Comparison of ENCODE assay signal across 13 cellular contexts in the genomic region with DNA sequence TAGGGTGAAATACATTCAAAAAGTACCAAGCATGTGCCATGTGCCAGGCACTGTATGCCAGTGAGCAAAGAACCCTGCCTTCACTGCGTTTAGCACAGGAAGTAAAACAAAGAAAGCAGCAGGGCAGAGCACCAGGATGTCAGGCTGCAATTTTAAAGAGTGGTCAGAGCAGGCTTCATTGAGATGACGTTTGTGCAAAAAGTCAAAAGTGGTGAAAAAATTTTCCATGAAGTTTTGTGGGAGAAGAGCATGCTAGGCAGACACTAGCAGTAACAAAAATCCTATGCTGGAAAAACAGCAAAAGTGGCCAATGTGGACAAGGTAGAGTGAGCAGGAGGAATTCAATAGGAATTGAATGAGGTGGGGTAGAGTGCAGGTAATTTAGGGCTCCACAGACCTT. TPM values are rescaled to one million over a fixed set of nuclear protein-coding genes. Genes with fewer than 3 reads are reported as not detected.
DNase-seq lines count a peak whose midpoint lies in the region; ATAC-seq and TF ChIP-seq lines count a peak whose summit lies in the region.
"Had no signal": no experiment of that assay in that cellular context is flagged by ENCODE, and none has a peak within 500 bp of the region (broad histone marks: within the 10 kb centered on the region; RNA-seq: fewer than 3 reads in every experiment).

No MANE protein-coding gene starts in this region.

- peak overlapping the region in 1 of 2 experiments; percentile 21 for H3K18ac ChIP-seq in mesenchymal stem cell (ENCODE audit: low read depth in 1 of 2, low read length in 2 of 2)

- intact Hi-C loops in activated T-helper 1 cell treated with anti-CD3 and anti-CD28 coated beads, Interleukin-12 subunit alpha, Interleukin-12 subunit beta, Interleukin-2, Interleukin-4 antibody, amounts not matched to agents 30 ng/mL and 10 ng/mL and 1 ng/mL, durations not matched to agents 14 hours and 24 hours and 36 hours (cut with micrococcal nuclease): no loop called here
- intact Hi-C loops in upper lobe of right lung (cut with DNase I): no loop called here

- H3K36me3 Mint-ChIP-seq in stimulated activated naive CD8-positive, alpha-beta T cell treated with anti-CD3 and anti-CD28 coated beads, Interleukin-15, Interleukin-2, amounts not matched to agents 100 ng/mL and 50 ng/mL, for 24 hours (ENCODE audit: low read depth): peaks cover 66% of the 10 kb centered on the region
- H3K36me3 Mint-ChIP-seq in activated T-helper 1 cell treated with anti-CD3 and anti-CD28 coated beads, Interleukin-12 subunit alpha, Interleukin-12 subunit beta, Interleukin-2, Interleukin-4 antibody, amounts not matched to agents 30 ng/mL and 10 ng/mL and 1 ng/mL, durations not matched to agents 14 hours and 24 hours and 36 hours (ENCODE audit: low read depth): peaks cover 31% of the 10 kb centered on the region

- no peak overlapping the region for H2BK120ac ChIP-seq in mesenchymal stem cell (ENCODE audit: low read depth, low read length)

- no peak overlapping the region for H3K14ac ChIP-seq in mesenchymal stem cell (ENCODE audit: low read length in 2 of 2)

- no peak overlapping the region for H3K9ac ChIP-seq in mesenchymal stem cell (ENCODE audit: low read length)
- H3K9ac ChIP-seq: KMS-11 had no signal

- no peaks in the 10 kb centered on the region for H3K27me3 Mint-ChIP-seq in stimulated activated naive CD8-positive, alpha-beta T cell treated with anti-CD3 and anti-CD28 coated beads, Interleukin-15, Interleukin-2, amounts not matched to agents 100 ng/mL and 50 ng/mL, for 24 hours
- no peaks in the 10 kb centered on the region for H3K27me3 Mint-ChIP-seq in activated T-helper 1 cell treated with anti-CD3 and anti-CD28 coated beads, Interleukin-12 subunit alpha, Interleukin-12 subunit beta, Interleukin-2, Interleukin-4 antibody, amounts not matched to agents 30 ng/mL and 10 ng/mL and 1 ng/mL, durations not matched to agents 14 hours and 24 hours and 36 hours (ENCODE audit: insufficient read depth)

- no peak overlapping the region for H3K4me2 ChIP-seq in mesenchymal stem cell (ENCODE audit: low read length, poor library complexity, severe bottlenecking)
- H3K4me2 ChIP-seq: KMS-11 had no signal

- DNase-seq in stimulated activated naive CD8-positive, alpha-beta T cell treated with anti-CD3 and anti-CD28 coated beads, Interleukin-15, Interleukin-2, amounts not matched to agents 100 U/mL and 50 U/mL, for 24 hours: no peak
- DNase-seq in activated T-helper 1 cell treated with anti-CD3 and anti-CD28 coated beads, Interleukin-12 subunit alpha, Interleukin-12 subunit beta, Interleukin-2, Interleukin-4 antibody, amounts not matched to agents 30 ng/mL and 10 ng/mL and 1 ng/mL, durations not matched to agents 14 hours and 24 hours and 36 hours (ENCODE audit: low spot score): no peak
- DNase-seq in mesenchymal stem cell (no peak), upper lobe of right lung (no peak), HCEC 1CT (no peak), NCI-H1105 (lab: John Stamatoyannopoulos, UW) (no peak)
- DNase-seq: DND-41; dorsolateral prefrontal cortex; NCI-H446 treated with DMSO at 0.1 percent for 48 hours; stimulated activated naive CD4-positive, alpha-beta T cell treated with Interleukin-2 at 50 U/mL for 16 hours had no signal

- H2BK15ac ChIP-seq in mesenchymal stem cell (ENCODE audit: low read depth, poor library complexity, severe bottlenecking): no peak overlapping the region

- peak overlapping the region; percentile 87 for H3K27ac ChIP-seq in mesenchymal stem cell (ENCODE audit: low read length, poor library complexity, severe bottlenecking)
- peak overlapping the region; percentile 11 for H3K27ac ChIP-seq in upper lobe of right lung
- H3K27ac ChIP-seq: dorsolateral prefrontal cortex, KMS-11 had no signal

- H3K4me3 ChIP-seq in mesenchymal stem cell (ENCODE audit: insufficient read depth in 1 of 2, low read depth in 1 of 2, low read length in 2 of 2) (no peak overlapping the region), upper lobe of right lung (no peak overlapping the region)
- H3K4me3 ChIP-seq: dorsolateral prefrontal cortex had no signal

- H3K4me1 Mint-ChIP-seq in stimulated activated naive CD8-positive, alpha-beta T cell treated with anti-CD3 and anti-CD28 coated beads, Interleukin-15, Interleukin-2, amounts not matched to agents 100 ng/mL and 50 ng/mL, for 24 hours (ENCODE audit: low read depth): peaks cover 13% of the 10 kb centered on the region
- peaks cover 17% of the 10 kb centered on the region for H3K4me1 Mint-ChIP-seq in activated T-helper 1 cell treated with anti-CD3 and anti-CD28 coated beads, Interleukin-12 subunit alpha, Interleukin-12 subunit beta, Interleukin-2, Interleukin-4 antibody, amounts not matched to agents 30 ng/mL and 10 ng/mL and 1 ng/mL, durations not matched to agents 14 hours and 24 hours and 36 hours (ENCODE audit: low read depth)

- H3K27me3 ChIP-seq in mesenchymal stem cell (ENCODE audit: control insufficient read depth in 1 of 2, insufficient read depth in 1 of 2, low read length in 2 of 2) (no peaks in the 10 kb centered on the region), upper lobe of right lung (no peaks in the 10 kb centered on the region)
- H3K27me3 ChIP-seq: dorsolateral prefrontal cortex had no signal

- H3K4me3 Mint-ChIP-seq in stimulated activated naive CD8-positive, alpha-beta T cell treated with anti-CD3 and anti-CD28 coated beads, Interleukin-15, Interleukin-2, amounts not matched to agents 100 ng/mL and 50 ng/mL, for 24 hours: no peak overlapping the region
- H3K4me3 Mint-ChIP-seq in activated T-helper 1 cell treated with anti-CD3 and anti-CD28 coated beads, Interleukin-12 subunit alpha, Interleukin-12 subunit beta, Interleukin-2, Interleukin-4 antibody, amounts not matched to agents 30 ng/mL and 10 ng/mL and 1 ng/mL, durations not matched to agents 14 hours and 24 hours and 36 hours: no peak overlapping the region

- TF ChIP-seq CTCF in upper lobe of right lung (IDR thresholded peaks at IDR 0.05): no peak

- H3K4ac ChIP-seq in mesenchymal stem cell (ENCODE audit: low read depth in 1 of 2, low read length in 2 of 2): no peak overlapping the region

- H2AK5ac ChIP-seq in mesenchymal stem cell (ENCODE audit: low read length, severe bottlenecking): no peak overlapping the region

- WGBS in mesenchymal stem cell: 70% methylated on average over 2 of the region's 2 CpGs

- no peak overlapping the region for H2BK5ac ChIP-seq in mesenchymal stem cell (ENCODE audit: low read depth, low read length, poor library complexity, severe bottlenecking)

- H3K4me1 ChIP-seq in mesenchymal stem cell (ENCODE audit: control insufficient read depth, insufficient read depth, low read depth, low read length) (peaks cover 3% of the 10 kb centered on the region), upper lobe of right lung (peaks cover 6% of the 10 kb centered on the region)

- H4K91ac ChIP-seq in mesenchymal stem cell (ENCODE audit: low read length): no peak overlapping the region

- H2AFZ ChIP-seq in mesenchymal stem cell (ENCODE audit: low read depth, low read length): no peak overlapping the region

- H2BK12ac ChIP-seq in mesenchymal stem cell (ENCODE audit: low read length in 2 of 2): no peak overlapping the region

- peaks cover 12% of the 10 kb centered on the region for H3K79me1 ChIP-seq in mesenchymal stem cell (replicated peaks; ENCODE audit: low read length, poor library complexity, severe bottlenecking)

- no peaks in the 10 kb centered on the region for H3K9me3 Mint-ChIP-seq in stimulated activated naive CD8-positive, alpha-beta T cell treated with anti-CD3 and anti-CD28 coated beads, Interleukin-15, Interleukin-2, amounts not matched to agents 100 ng/mL and 50 ng/mL, for 24 hours
- H3K9me3 Mint-ChIP-seq in activated T-helper 1 cell treated with anti-CD3 and anti-CD28 coated beads, Interleukin-12 subunit alpha, Interleukin-12 subunit beta, Interleukin-2, Interleukin-4 antibody, amounts not matched to agents 30 ng/mL and 10 ng/mL and 1 ng/mL, durations not matched to agents 14 hours and 24 hours and 36 hours: no peaks in the 10 kb centered on the region

- ATAC-seq in stimulated activated naive CD8-positive, alpha-beta T cell treated with anti-CD3 and anti-CD28 coated beads, Interleukin-15, Interleukin-2, amounts not matched to agents 100 U/mL and 50 U/mL, for 24 hours: no peak
- ATAC-seq in upper lobe of right lung (no peak), GM18858 (IDR thresholded peaks at IDR 0.05; ENCODE audit: unreplicated experiment) (no peak)

- H3K36me3 ChIP-seq in mesenchymal stem cell (ENCODE audit: control insufficient read depth in 1 of 2, insufficient read depth in 2 of 2, low read depth in 1 of 2, low read length in 2 of 2) (peaks cover 9 to 74% of the 10 kb centered on the region in 2 experiments), upper lobe of right lung (peaks cover 38% of the 10 kb centered on the region)

- H3K9me3 ChIP-seq in mesenchymal stem cell (ENCODE audit: control insufficient read depth, low read length) (no peaks in the 10 kb centered on the region), upper lobe of right lung (no peaks in the 10 kb centered on the region)

- H4K8ac ChIP-seq in mesenchymal stem cell (ENCODE audit: low read length): no peak overlapping the region

- H3K27ac Mint-ChIP-seq in stimulated activated naive CD8-positive, alpha-beta T cell treated with anti-CD3 and anti-CD28 coated beads, Interleukin-15, Interleukin-2, amounts not matched to agents 100 ng/mL and 50 ng/mL, for 24 hours: peak overlapping the region; percentile 37
- peak overlapping the region; percentile 13 for H3K27ac Mint-ChIP-seq in activated T-helper 1 cell treated with anti-CD3 and anti-CD28 coated beads, Interleukin-12 subunit alpha, Interleukin-12 subunit beta, Interleukin-2, Interleukin-4 antibody, amounts not matched to agents 30 ng/mL and 10 ng/mL and 1 ng/mL, durations not matched to agents 14 hours and 24 hours and 36 hours

- no peak overlapping the region for H3K23ac ChIP-seq in mesenchymal stem cell (ENCODE audit: low read length in 2 of 2)

RNA-seq across cellular contexts. Expression of gene AKIRIN2, which starts 31.3 kb away (rescaled TPM):
- total RNA-seq in activated T-helper 1 cell treated with anti-CD3 and anti-CD28 coated beads, Interleukin-12 subunit alpha, Interleukin-12 subunit beta, Interleukin-2, Interleukin-4 antibody, amounts not matched to agents 30 ng/mL and 10 ng/mL and 1 ng/mL, durations not matched to agents 14 hours and 24 hours and 36 hours: 40.1 and 42.0 TPM in 2 replicates
- polyA plus RNA-seq in mesenchymal stem cell (2013, experiment 1 of 2): 42.4 TPM
- 43.1 TPM for polyA plus RNA-seq in mesenchymal stem cell (2013, experiment 2 of 2)
- 56.6 TPM for total RNA-seq in upper lobe of right lung
